ENCODE assay signal across 24 cellular contexts in genomic region chr4:8225290-8225625, GRCh38. TPM values are rescaled to one million over a fixed set of nuclear protein-coding genes. Genes with fewer than 3 reads are reported as not detected.
DNase-seq lines count a peak whose midpoint lies in the region; ATAC-seq and TF ChIP-seq lines count a peak whose summit lies in the region.
"Had no signal": no experiment of that assay in that cellular context is flagged by ENCODE, and none has a peak within 500 bp of the region (broad histone marks: within the 10 kb centered on the region; RNA-seq: fewer than 3 reads in every experiment).

No MANE protein-coding gene starts in this region.

- H3K79me2 ChIP-seq in GM23338 (replicated peaks; ENCODE audit: insufficient read depth) (no peaks in the 10 kb centered on the region), hepatocyte (no peaks in the 10 kb centered on the region), smooth muscle cell (ENCODE audit: low read depth) (no peaks in the 10 kb centered on the region)

- H4K20me1 ChIP-seq in GM23338 (replicated peaks; ENCODE audit: insufficient read depth) (no peaks in the 10 kb centered on the region), hepatocyte (ENCODE audit: insufficient read depth, poor library complexity, severe bottlenecking) (no peaks in the 10 kb centered on the region), smooth muscle cell (ENCODE audit: low read depth) (no peaks in the 10 kb centered on the region)

- no peaks in the 10 kb centered on the region for H3K27me3 ChIP-seq in GM23338 (ENCODE audit: insufficient read depth)
- H3K27me3 ChIP-seq in hepatocyte, result no peaks in the 10 kb centered on the region
- H3K27me3 ChIP-seq in smooth muscle cell (ENCODE audit: low read depth), result no peaks in the 10 kb centered on the region
- H3K27me3 ChIP-seq: brain microvascular endothelial cell, gastrocnemius medialis, left lung, suprapubic skin had no signal

- DNase-seq in GM23338 (ENCODE audit: low spot score) (no peak), hepatocyte (ENCODE audit: low spot score) (no peak), smooth muscle cell (lab: John Stamatoyannopoulos, UW; ENCODE audit: unreplicated experiment) (no peak), H4 (ENCODE audit: low spot score) (no peak), AML-193 (lab: John Stamatoyannopoulos, UW) (no peak), GM10266 (ENCODE audit: extremely low spot score) (no peak)
- DNase-seq: activated naive CD4-positive, alpha-beta T cell treated with Interleukin-2 at 50 U/mL for 16 hours; brain microvascular endothelial cell; gastrocnemius medialis; GF-D8; GM23248; hypothalamus; mesenchymal stem cell; OCI-M1; T-helper 1 cell had no signal

- WGBS in hepatocyte (ENCODE audit: low lambda C conversion rate, missing lambda C conversion rate), result 93% methylated on average over 7 of the region's 7 CpGs
- WGBS in smooth muscle cell (ENCODE audit: low lambda C conversion rate), result 94% methylated on average over 7 of the region's 7 CpGs

- H2AFZ ChIP-seq in GM23338 (peak overlapping the region; percentile 28; the same call in 1 of the 2 replicates), hepatocyte (no peak overlapping the region), smooth muscle cell (ENCODE audit: low read depth) (no peak overlapping the region)
- H2AFZ ChIP-seq: GM23248 had no signal

- no peak overlapping the region for H3K9ac ChIP-seq in smooth muscle cell (ENCODE audit: low read depth)
- H3K9ac ChIP-seq: GM23248 had no signal

- H3K4me3 Mint-ChIP-seq in GM23338, result no peak overlapping the region; the same call in 2 of the 3 replicates
- H3K4me3 Mint-ChIP-seq in stimulated activated memory B cell treated with anti-CD40 and anti-IgM and Interleukin-4, amounts not matched to agents 10 μg/mL and 1 μg/mL and 100 μg/mL, for 72 hours, result no peak overlapping the region
- H3K4me3 Mint-ChIP-seq: activated T-helper 1 cell treated with anti-CD3 and anti-CD28 coated beads, Interleukin-12 subunit alpha, Interleukin-12 subunit beta, Interleukin-2, Interleukin-4 antibody, amounts not matched to agents 30 ng/mL and 10 ng/mL and 1 ng/mL, durations not matched to agents 14 hours and 24 hours and 36 hours; stimulated activated effector memory CD8-positive, alpha-beta T cell treated with anti-CD3 and anti-CD28 coated beads, Interleukin-12 subunit alpha, Interleukin-12 subunit beta, amount 100 ng/mL, for 72 hours had no signal

- no peaks in the 10 kb centered on the region for H3K36me3 ChIP-seq in GM23338 (ENCODE audit: insufficient read depth)
- H3K36me3 ChIP-seq in hepatocyte (replicated peaks; ENCODE audit: insufficient read depth, low read depth), result no peaks in the 10 kb centered on the region
- no peaks in the 10 kb centered on the region for H3K36me3 ChIP-seq in smooth muscle cell (ENCODE audit: low read depth)
- H3K36me3 ChIP-seq: gastrocnemius medialis had no signal

- no peaks in the 10 kb centered on the region for H3K36me3 Mint-ChIP-seq in GM23338 (ENCODE audit: low read depth)
- peaks cover 58% of the 10 kb centered on the region for H3K36me3 Mint-ChIP-seq in stimulated activated memory B cell treated with anti-CD40 and anti-IgM and Interleukin-4, amounts not matched to agents 10 μg/mL and 1 μg/mL and 100 μg/mL, for 72 hours

- H3K9me3 ChIP-seq in hepatocyte (ENCODE audit: low read depth), result no peaks in the 10 kb centered on the region
- H3K9me3 ChIP-seq in smooth muscle cell (replicated peaks; ENCODE audit: low read depth), result no peaks in the 10 kb centered on the region
- H3K9me3 ChIP-seq: gastrocnemius medialis, left lung, suprapubic skin had no signal

- H3K4me3 ChIP-seq in GM23338 (no peak overlapping the region), hepatocyte (no peak overlapping the region), smooth muscle cell (no peak overlapping the region)
- H3K4me3 ChIP-seq: gastrocnemius medialis, GM23248, left lung, SK-N-MC, suprapubic skin had no signal

- H3K27ac ChIP-seq in GM23338 (ENCODE audit: low read depth), result no peak overlapping the region
- H3K27ac ChIP-seq in VCaP, result peak overlapping the region; percentile 64
- peak overlapping the region; percentile 69 for H3K27ac ChIP-seq in hepatocyte
- H3K27ac ChIP-seq in smooth muscle cell (ENCODE audit: low read depth), result peak overlapping the region; percentile 35
- H3K27ac ChIP-seq: brain microvascular endothelial cell, C4-2B, gastrocnemius medialis, GM23248, left lung, SK-N-MC, suprapubic skin had no signal

- H3K4me2 ChIP-seq in GM23338 (0 out of 2 replicates have a peak overlapping the region, but pooled peaks have one; percentile 55), hepatocyte (no peak overlapping the region), smooth muscle cell (no peak overlapping the region)

- H3K9me2 ChIP-seq in GM23338 (ENCODE audit: insufficient read depth), result no peaks in the 10 kb centered on the region
- no peaks in the 10 kb centered on the region for H3K9me2 ChIP-seq in hepatocyte (replicated peaks; ENCODE audit: insufficient read depth)

- TF ChIP-seq CTCF in GM23338 (conservative IDR thresholded peaks at IDR 0.05; ENCODE audit: low read depth in 2 of 2), result no peak
- TF ChIP-seq CTCF in VCaP (conservative IDR thresholded peaks at IDR 0.05), result no peak
- TF ChIP-seq CTCF in hepatocyte (IDR thresholded peaks at IDR 0.05; ENCODE audit: poor library complexity), result no peak
- no peak for TF ChIP-seq CTCF in smooth muscle cell (IDR thresholded peaks at IDR 0.05; ENCODE audit: borderline replicate concordance, insufficient read depth, poor library complexity, severe bottlenecking)
- no peak for TF ChIP-seq CTCF in GM10266 (IDR thresholded peaks at IDR 0.05; ENCODE audit: control insufficient read depth, insufficient read depth, low read depth, missing control alignments)

- H3F3A ChIP-seq in GM23338 (replicated peaks; ENCODE audit: low read depth) (no peaks in the 10 kb centered on the region), smooth muscle cell (ENCODE audit: low read depth) (no peaks in the 10 kb centered on the region)

- peak overlapping the region; percentile 85; the same call in 1 of the 2 replicates for H3K27ac Mint-ChIP-seq in GM23338
- no peak overlapping the region for H3K27ac Mint-ChIP-seq in stimulated activated memory B cell treated with anti-CD40 and anti-IgM and Interleukin-4, amounts not matched to agents 10 μg/mL and 1 μg/mL and 100 μg/mL, for 72 hours
- H3K27ac Mint-ChIP-seq: activated T-helper 1 cell treated with anti-CD3 and anti-CD28 coated beads, Interleukin-12 subunit alpha, Interleukin-12 subunit beta, Interleukin-2, Interleukin-4 antibody, amounts not matched to agents 30 ng/mL and 10 ng/mL and 1 ng/mL, durations not matched to agents 14 hours and 24 hours and 36 hours; stimulated activated effector memory CD8-positive, alpha-beta T cell treated with anti-CD3 and anti-CD28 coated beads, Interleukin-12 subunit alpha, Interleukin-12 subunit beta, amount 100 ng/mL, for 72 hours had no signal

- H3K4me1 Mint-ChIP-seq in GM23338, result peaks cover 23% of the 10 kb centered on the region
- peaks cover 42% of the 10 kb centered on the region for H3K4me1 Mint-ChIP-seq in stimulated activated memory B cell treated with anti-CD40 and anti-IgM and Interleukin-4, amounts not matched to agents 10 μg/mL and 1 μg/mL and 100 μg/mL, for 72 hours

- no peak for ATAC-seq in GM23338
- no peak for ATAC-seq in stimulated activated memory B cell treated with anti-CD40 and anti-IgM and Interleukin-4, amounts not matched to agents 10 μg/mL and 1 μg/mL and 100 μg/mL, for 72 hours
- ATAC-seq: gastrocnemius medialis; left lung; stimulated activated effector memory CD8-positive, alpha-beta T cell treated with anti-CD3 and anti-CD28 coated beads, Interleukin-12 subunit alpha, Interleukin-12 subunit beta, amount 100 ng/mL, for 72 hours had no signal

- peaks cover 9% of the 10 kb centered on the region for H3K27me3 Mint-ChIP-seq in GM23338 (ENCODE audit: insufficient read depth, low read depth, poor library complexity)
- no peaks in the 10 kb centered on the region for H3K27me3 Mint-ChIP-seq in stimulated activated memory B cell treated with anti-CD40 and anti-IgM and Interleukin-4, amounts not matched to agents 10 μg/mL and 1 μg/mL and 100 μg/mL, for 72 hours

- no peaks in the 10 kb centered on the region for H3K9me3 Mint-ChIP-seq in GM23338
- H3K9me3 Mint-ChIP-seq in stimulated activated memory B cell treated with anti-CD40 and anti-IgM and Interleukin-4, amounts not matched to agents 10 μg/mL and 1 μg/mL and 100 μg/mL, for 72 hours, result no peaks in the 10 kb centered on the region
- H3K9me3 Mint-ChIP-seq: activated T-helper 1 cell treated with anti-CD3 and anti-CD28 coated beads, Interleukin-12 subunit alpha, Interleukin-12 subunit beta, Interleukin-2, Interleukin-4 antibody, amounts not matched to agents 30 ng/mL and 10 ng/mL and 1 ng/mL, durations not matched to agents 14 hours and 24 hours and 36 hours; stimulated activated effector memory CD8-positive, alpha-beta T cell treated with anti-CD3 and anti-CD28 coated beads, Interleukin-12 subunit alpha, Interleukin-12 subunit beta, amount 100 ng/mL, for 72 hours had no signal

- H3K4me1 ChIP-seq in GM23338 (ENCODE audit: insufficient read depth) (peaks cover 11% of the 10 kb centered on the region), hepatocyte (ENCODE audit: insufficient read depth) (peaks cover 19% of the 10 kb centered on the region), smooth muscle cell (ENCODE audit: low read depth) (peaks cover 12% of the 10 kb centered on the region)

TF ChIP-seq in GM23338, 12 proteins besides CTCF, POLR2A, EP300 and RAD21 (continues in another document):
- TF ChIP-seq NANOG (IDR thresholded peaks at IDR 0.05; ENCODE audit: borderline replicate concordance), result no peak
- no peak for TF ChIP-seq STAT1 (IDR thresholded peaks at IDR 0.05; ENCODE audit: unreplicated experiment)
- TF ChIP-seq ZNF114 (CRISPR knock-in tag; IDR thresholded peaks at IDR 0.05), result no peak
- TF ChIP-seq JUNB (IDR thresholded peaks at IDR 0.05; ENCODE audit: unreplicated experiment), result no peak
- TF ChIP-seq EZH2 (IDR thresholded peaks at IDR 0.05; ENCODE audit: low read depth, unreplicated experiment), result no peak
- no peak for TF ChIP-seq CREB1 (CRISPR knock-in tag; IDR thresholded peaks at IDR 0.05; ENCODE audit: low read depth)
- TF ChIP-seq POLR2AphosphoS5 (IDR thresholded peaks at IDR 0.05; ENCODE audit: low read depth), result no peak

RNA-seq across cellular contexts. Expression of gene SH3TC1, which starts 26.2 kb away (rescaled TPM):
- 0.07 TPM in 1 of 2 replicates, not detected in the other for total RNA-seq in GM23338 (2014; rRNA removed; shearing (Covaris generic))
- not detected in 2 replicates for polyA plus RNA-seq in GM23338 (2016; fragmentation: Nextera tagmentation; extraction: Ambion mirVana)
- total RNA-seq in hepatocyte, result 16.5 and 35.4 TPM in 2 replicates
- 30.3 and 41.2 TPM in 2 replicates for polyA plus RNA-seq in hepatocyte
- total RNA-seq in smooth muscle cell, result 7.8 TPM in 2 replicates
- 12.1 and 17.7 TPM in 2 replicates for polyA plus RNA-seq in smooth muscle cell
- 2.2 and 4.5 TPM in 2 replicates for total RNA-seq in H4 (2014; rRNA removed; shearing (Covaris generic))

RNA-seq across cellular contexts. Expression of gene HTRA3, which starts 44.3 kb away (rescaled TPM):
- total RNA-seq in GM23338 (2014; rRNA removed; shearing (Covaris generic)), result 1.8 and 3.6 TPM in 2 replicates
- 1.3 and 1.4 TPM in 2 replicates for polyA plus RNA-seq in GM23338 (2016; fragmentation: Nextera tagmentation; extraction: Ambion mirVana)
- 17.7 and 19.4 TPM in 2 replicates for total RNA-seq in hepatocyte
- polyA plus RNA-seq in hepatocyte, result 34.9 and 39.4 TPM in 2 replicates
- 77.7 and 94.9 TPM in 2 replicates for total RNA-seq in smooth muscle cell
- polyA plus RNA-seq in smooth muscle cell, result 189 and 227 TPM in 2 replicates
- 6.7 and 9.6 TPM in 2 replicates for total RNA-seq in H4 (2014; rRNA removed; shearing (Covaris generic))
- total RNA-seq: activated T-helper 1 cell treated with anti-CD3 and anti-CD28 coated beads, Interleukin-12 subunit alpha, Interleukin-12 subunit beta, Interleukin-2, Interleukin-4 antibody, amounts not matched to agents 30 ng/mL and 10 ng/mL and 1 ng/mL, durations not matched to agents 14 hours and 24 hours and 36 hours; MCF 10A had no signal
